Comparison of ENCODE assay signal across 8 cellular contexts in genomic region chr16:57863434-57864160, GRCh38.
DNase-seq lines count a peak whose midpoint lies in the region; ATAC-seq and TF ChIP-seq lines count a peak whose summit lies in the region.

No MANE protein-coding gene starts in this region.

- no peaks in the 10 kb centered on the region for H4K20me1 ChIP-seq in GM23248 (ENCODE audit: insufficient read depth)

- H3K27me3 ChIP-seq in A673 (replicated peaks; ENCODE audit: insufficient read depth, low read depth, low read length, poor library complexity) (no peaks in the 10 kb centered on the region), GM23248 (replicated peaks; ENCODE audit: insufficient read depth) (no peaks in the 10 kb centered on the region), Panc1 (ENCODE audit: control insufficient read depth, insufficient read depth, low read length) (no peaks in the 10 kb centered on the region), endodermal cell (ENCODE audit: control insufficient read depth, insufficient read depth, low read length, poor library complexity, severe bottlenecking) (no peaks in the 10 kb centered on the region)

- ATAC-seq in Panc1 (peak; percentile 92), GM21723 (IDR thresholded peaks at IDR 0.05; ENCODE audit: unreplicated experiment) (no peak)

- H3K36me3 ChIP-seq in A673 (ENCODE audit: insufficient read depth, low read length, poor library complexity, severe bottlenecking) (no peaks in the 10 kb centered on the region), GM23248 (ENCODE audit: low read depth) (no peaks in the 10 kb centered on the region), Panc1 (ENCODE audit: control insufficient read depth, insufficient read depth, low read length) (no peaks in the 10 kb centered on the region), endodermal cell (ENCODE audit: control insufficient read depth, insufficient read depth, low read length) (no peaks in the 10 kb centered on the region)

- WGBS in GM23248 (ENCODE audit: low coverage in 1 of 2, low lambda C conversion rate in 2 of 2, missing lambda C conversion rate in 2 of 2), 2 experiments: 1 to 5% methylated on average over 5 of the region's 5 CpGs
- 4 to 10% methylated on average over 2 to 5 of the region's 5 CpGs for WGBS in endodermal cell (ENCODE audit: insufficient coverage in 1 of 2, insufficient read length in 1 of 2), 2 experiments

- no peaks in the 10 kb centered on the region for H3K79me2 ChIP-seq in GM23248 (ENCODE audit: insufficient read depth)

- H3K4me1 Mint-ChIP-seq in endodermal cell: peaks cover 28% of the 10 kb centered on the region

- H3K9ac ChIP-seq in GM23248 (no peak overlapping the region), endodermal cell (ENCODE audit: extremely low read depth, low read length, poor library complexity, severe bottlenecking) (no peak overlapping the region)

- H3K36me3 Mint-ChIP-seq in endodermal cell (ENCODE audit: low read depth): no peaks in the 10 kb centered on the region

- 0 out of 2 replicates have a peak, but pooled peaks cover 7% of the 10 kb centered on the region for H3F3A ChIP-seq in GM23248 (ENCODE audit: insufficient read depth)

- peak overlapping the region; percentile 83 for H3K27ac Mint-ChIP-seq in endodermal cell

- no peaks in the 10 kb centered on the region for H3K9me2 ChIP-seq in GM23248 (ENCODE audit: insufficient read depth)

- BruUV-seq in A673 (replicated peaks; lab: Mats Ljungman, UMichigan) (no TSS peak), Panc1 (replicated peaks; lab: Mats Ljungman, UMichigan) (no TSS peak)

- POLR2A ChIA-PET in A673 (lab: Charles Lee; ENCODE audit: low non-redundant PET): interaction anchor here (0.5 kb wide), 1 partner anchor 20 kb away, joined by 3 read pairs; no protein-coding TSS in a partner anchor
- POLR2A ChIA-PET in Panc1 (lab: Charles Lee): no interaction called here

- no peak overlapping the region; the same call in 1 of the 2 replicates for H2AFZ ChIP-seq in GM23248

- CTCF ChIA-PET in A673 (lab: Charles Lee) (interaction anchor here (0.6 to 1.2 kb wide), 5 partner anchors 15 to 332 kb away, joined by 3 to 14 read pairs (median 5); no protein-coding TSS in a partner anchor), Panc1 (lab: Charles Lee) (interaction anchor here (0.6 to 1.1 kb wide), 6 partner anchors 63 to 278 kb away, joined by 3 to 6 read pairs (median 4); no protein-coding TSS in a partner anchor)

- peaks cover 64% of the 10 kb centered on the region for H3K4me1 ChIP-seq in A673 (ENCODE audit: insufficient read depth, low read length, poor library complexity, severe bottlenecking)
- peaks cover 9% of the 10 kb centered on the region; the same call in 1 of the 2 replicates for H3K4me1 ChIP-seq in GM23248 (ENCODE audit: insufficient read depth)
- H3K4me1 ChIP-seq in Panc1 (ENCODE audit: control insufficient read depth, insufficient read depth, low read length): peaks cover 10% of the 10 kb centered on the region
- H3K4me1 ChIP-seq in endodermal cell (ENCODE audit: control insufficient read depth, insufficient read depth, low read length): peaks cover 5% of the 10 kb centered on the region

- H3K9me3 Mint-ChIP-seq in endodermal cell: no peaks in the 10 kb centered on the region

- DNase-seq in A673 (ENCODE audit: low spot score) (peak; percentile 98), GM23248 (peak; percentile 88), Panc1 (ENCODE audit: low read depth, low spot score) (peak; percentile 42), endodermal cell (peak; percentile 88), medulla oblongata (ENCODE audit: extremely low spot score) (peak; percentile 91), cerebellar nuclear complex (lab: John Stamatoyannopoulos, UW) (no peak)
- DNase-seq in stimulated activated CD4-positive, alpha-beta T cell treated with anti-CD3 and anti-CD28 coated beads, Interleukin-2, amount 100 ng/mL, for 24 hours: no peak

- in situ Hi-C loops in GM23248 (cut with MboI): no loop called here
- in situ Hi-C loops in Panc1 (cut with HindIII; ENCODE audit: low pct_unique_long_range_greater_than_20kb, low sequenced_read_pairs): no loop called here

- intact Hi-C loops in A673 (cut with micrococcal nuclease; ENCODE audit: unreplicated experiment) (loop anchor here (1.0 to 10.0 kb wide), 4 partner anchors 66 to 269 kb away; no protein-coding TSS in a partner anchor), Panc1 (cut with micrococcal nuclease; ENCODE audit: unreplicated experiment) (loop anchor here (2.0 kb wide), 2 partner anchors 69 to 107 kb away; no protein-coding TSS in a partner anchor)

- H3K27me3 Mint-ChIP-seq in endodermal cell (ENCODE audit: insufficient read depth): no peaks in the 10 kb centered on the region

- peak overlapping the region; percentile 16 for H3K4me3 Mint-ChIP-seq in endodermal cell

- H3K4me3 ChIP-seq in A673 (ENCODE audit: low read depth, low read length, poor library complexity, severe bottlenecking) (peak overlapping the region; percentile 24), GM23248 (no peak overlapping the region), Panc1 (ENCODE audit: low read depth in 2 of 2, low read length in 2 of 2) (no peak overlapping the region), endodermal cell (ENCODE audit: low read length) (peak overlapping the region; percentile 1)

- H3K27ac ChIP-seq in A673 (ENCODE audit: low read depth, low read length, poor library complexity, severe bottlenecking): peak overlapping the region; percentile 88
- H3K27ac ChIP-seq in GM23248: no peak overlapping the region
- H3K27ac ChIP-seq in Panc1 (ENCODE audit: low read length): no peak overlapping the region
- no peak overlapping the region for H3K27ac ChIP-seq in endodermal cell (ENCODE audit: low read depth, low read length)

- TF ChIP-seq CTCF in A673 (conservative IDR thresholded peaks at IDR 0.05; ENCODE audit: low read depth, low read length) (peak; percentile 76), Panc1 (IDR thresholded peaks at IDR 0.05) (peak; percentile 75), endodermal cell (conservative IDR thresholded peaks at IDR 0.05) (peak; percentile 49)

- H3K9me3 ChIP-seq in A673 (ENCODE audit: low read depth, low read length, poor library complexity, severe bottlenecking) (no peaks in the 10 kb centered on the region), GM23248 (ENCODE audit: low read depth) (no peaks in the 10 kb centered on the region), Panc1 (ENCODE audit: control insufficient read depth, insufficient read depth, low read depth, low read length) (no peaks in the 10 kb centered on the region), endodermal cell (ENCODE audit: control insufficient read depth, low read length) (no peaks in the 10 kb centered on the region)

- peak overlapping the region; percentile 63 for H3K4me2 ChIP-seq in GM23248 (ENCODE audit: unreplicated experiment)

Comparison
In these comparisons a context has a peak if more than half of its experiments do, and no peak if none do; other contexts are left out.
1. DNase-seq: peak in A673 (single experiment), GM23248 (single experiment), Panc1 (single experiment), endodermal cell (single experiment) and medulla oblongata (single experiment); none in stimulated activated CD4-positive, alpha-beta T cell treated with anti-CD3 and anti-CD28 coated beads, Interleukin-2, amount 100 ng/mL, for 24 hours (0 of 2) and cerebellar nuclear complex (0 of 2).
2. H3K4me3 ChIP-seq: peak in A673 (single experiment) and endodermal cell (single experiment); none in GM23248 (single experiment) and Panc1 (0 of 2).
3. Peak in every context shown above with its lines, with median percentiles within 50 percentile points of each other: CTCF ChIP-seq.